8 cellular contexts compared by ENCODE assay signal in the genomic region with DNA sequence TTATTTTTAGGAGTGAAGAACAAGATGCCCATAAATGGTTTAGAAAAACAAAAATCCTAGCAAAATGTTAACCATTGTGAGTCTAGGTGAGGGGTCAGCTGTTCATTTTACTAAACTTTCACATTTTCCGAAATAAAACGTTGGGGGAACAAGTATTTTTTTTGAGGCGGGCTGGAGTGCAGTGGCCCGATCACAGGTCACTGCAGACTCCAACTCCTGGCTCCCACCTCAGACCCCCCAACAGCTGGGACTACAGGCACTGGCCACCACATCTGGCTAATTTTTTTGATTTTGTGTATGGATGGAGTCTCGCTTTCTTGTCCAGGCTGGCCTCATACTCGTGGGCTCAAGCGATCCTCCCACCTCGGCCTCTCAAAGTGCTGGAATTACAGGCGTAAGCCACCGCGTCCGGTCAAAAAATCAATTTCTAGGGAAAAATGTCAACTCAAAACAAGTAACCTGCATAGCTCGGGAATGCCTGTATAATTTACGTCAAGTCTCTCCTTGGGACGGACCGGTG. TPM values are rescaled to one million over a fixed set of nuclear protein-coding genes. Genes with fewer than 3 reads are reported as not detected.
DNase-seq lines count a peak whose midpoint lies in the region; ATAC-seq and TF ChIP-seq lines count a peak whose summit lies in the region.

No MANE protein-coding gene starts in this region.

- H3K27me3 ChIP-seq in mammary epithelial cell (ENCODE audit: insufficient read depth, low read length) (no peaks in the 10 kb centered on the region), muscle layer of duodenum (ENCODE audit: low read depth, low read length) (no peaks in the 10 kb centered on the region)

- H3K36me3 ChIP-seq in mammary epithelial cell (ENCODE audit: insufficient read depth, low read length): no peaks in the 10 kb centered on the region
- H3K36me3 ChIP-seq in muscle layer of duodenum (ENCODE audit: control insufficient read depth in 1 of 2, insufficient read depth in 2 of 2, low read length in 2 of 2): no peaks in the 10 kb centered on the region

- 27% methylated on average over 15 of the region's 16 CpGs for WGBS in mammary epithelial cell (ENCODE audit: low coverage, missing lambda C conversion rate)

- dilution Hi-C loops in mammary epithelial cell (cut with HindIII; ENCODE audit: low sequenced_read_pairs): no loop called here

- no peak for TF ChIP-seq CTCF in GM12865 (IDR thresholded peaks at IDR 0.05; ENCODE audit: insufficient read depth, low read depth, low read length, missing control alignments)
- TF ChIP-seq CTCF in mammary epithelial cell (conservative IDR thresholded peaks at IDR 0.05 in 1 of 2, IDR thresholded peaks at IDR 0.05 in 1 of 2; ENCODE audit: extremely low read depth in 1 of 2, insufficient read depth in 1 of 2, low read depth in 1 of 2, low read length in 2 of 2): no peak

- peak overlapping the region; percentile 87 for H3K27ac ChIP-seq in mammary epithelial cell (ENCODE audit: insufficient read depth, low read depth, low read length)
- H3K27ac ChIP-seq in muscle layer of duodenum (ENCODE audit: low read length): peak overlapping the region; percentile 94

- H3K9ac ChIP-seq in mammary epithelial cell (ENCODE audit: insufficient read depth, low read length): peak overlapping the region; percentile 87

- H3K9me3 ChIP-seq in mammary epithelial cell (replicated peaks; ENCODE audit: insufficient read depth, low read length) (no peaks in the 10 kb centered on the region), muscle layer of duodenum (ENCODE audit: control insufficient read depth in 1 of 2, low read length in 2 of 2) (no peaks in the 10 kb centered on the region)

- BruUV-seq in mammary epithelial cell (replicated peaks; lab: Mats Ljungman, UMichigan): TSS peak; percentile 95

- H3K4me3 ChIP-seq in GM12865 (ENCODE audit: low read depth, low read length) (peak overlapping the region; percentile 84), mammary epithelial cell (replicated peaks in 1 of 3; ENCODE audit: insufficient read depth in 1 of 3, low read depth in 2 of 3, low read length in 3 of 3) (peak overlapping the region; percentile 59 to 64 (median 60)), muscle layer of duodenum (ENCODE audit: low read depth in 1 of 2, low read length in 2 of 2) (peak overlapping the region; percentile 59 to 70)

- DNase-seq in GM12865 (ENCODE audit: low read depth) (no peak), mammary epithelial cell (no peak), HPDE6-E6E7 (ENCODE audit: extremely low spot score) (no peak), NCI-H1092 (lab: John Stamatoyannopoulos, UW) (no peak), RPMI8226 (no peak)

- H3K4me2 ChIP-seq in mammary epithelial cell (ENCODE audit: insufficient read depth, low read depth, low read length): peak overlapping the region; percentile 84

- CTCF ChIA-PET in mammary epithelial cell (lab: Charles Lee; ENCODE audit: low non-redundant PET): no interaction called here

- in situ Hi-C loops in mammary epithelial cell (cut with MboI; ENCODE audit: low sequenced_read_pairs in 2 of 2): no loop called here

- intact Hi-C loops in mammary epithelial cell (cut with micrococcal nuclease): loop anchor here (10.0 kb wide), 1 partner anchor 191 kb away; no protein-coding TSS in a partner anchor

- no peaks in the 10 kb centered on the region for H4K20me1 ChIP-seq in mammary epithelial cell (ENCODE audit: insufficient read depth, low read length)

- peak overlapping the region; percentile 71 for H2AFZ ChIP-seq in mammary epithelial cell (ENCODE audit: low read depth, low read length)

- H3K4me1 ChIP-seq in mammary epithelial cell (ENCODE audit: insufficient read depth, low read length) (no peaks in the 10 kb centered on the region), muscle layer of duodenum (ENCODE audit: control insufficient read depth in 1 of 2, insufficient read depth in 2 of 2, low read length in 2 of 2) (peaks cover 0 to 7% of the 10 kb centered on the region in 2 donors)

- ATAC-seq in HG03432 (IDR thresholded peaks at IDR 0.05; ENCODE audit: unreplicated experiment) (peak; percentile 17), HG02610 (IDR thresholded peaks at IDR 0.05; ENCODE audit: unreplicated experiment) (no peak)

- H3K79me2 ChIP-seq in mammary epithelial cell (ENCODE audit: insufficient read depth, low read length): peaks cover 35% of the 10 kb centered on the region

RNA-seq across cellular contexts. Expression of gene TAF1, which starts 0.7 kb away (rescaled TPM):
- total RNA-seq in mammary epithelial cell: 10 to 100 TPM; 19.0 to 35.6 TPM
- polyA plus RNA-seq in mammary epithelial cell: 8.7 TPM
- polyA minus RNA-seq in mammary epithelial cell: 39.5 TPM
